ENCODE assay signal across 8 cellular contexts in the genomic region with DNA sequence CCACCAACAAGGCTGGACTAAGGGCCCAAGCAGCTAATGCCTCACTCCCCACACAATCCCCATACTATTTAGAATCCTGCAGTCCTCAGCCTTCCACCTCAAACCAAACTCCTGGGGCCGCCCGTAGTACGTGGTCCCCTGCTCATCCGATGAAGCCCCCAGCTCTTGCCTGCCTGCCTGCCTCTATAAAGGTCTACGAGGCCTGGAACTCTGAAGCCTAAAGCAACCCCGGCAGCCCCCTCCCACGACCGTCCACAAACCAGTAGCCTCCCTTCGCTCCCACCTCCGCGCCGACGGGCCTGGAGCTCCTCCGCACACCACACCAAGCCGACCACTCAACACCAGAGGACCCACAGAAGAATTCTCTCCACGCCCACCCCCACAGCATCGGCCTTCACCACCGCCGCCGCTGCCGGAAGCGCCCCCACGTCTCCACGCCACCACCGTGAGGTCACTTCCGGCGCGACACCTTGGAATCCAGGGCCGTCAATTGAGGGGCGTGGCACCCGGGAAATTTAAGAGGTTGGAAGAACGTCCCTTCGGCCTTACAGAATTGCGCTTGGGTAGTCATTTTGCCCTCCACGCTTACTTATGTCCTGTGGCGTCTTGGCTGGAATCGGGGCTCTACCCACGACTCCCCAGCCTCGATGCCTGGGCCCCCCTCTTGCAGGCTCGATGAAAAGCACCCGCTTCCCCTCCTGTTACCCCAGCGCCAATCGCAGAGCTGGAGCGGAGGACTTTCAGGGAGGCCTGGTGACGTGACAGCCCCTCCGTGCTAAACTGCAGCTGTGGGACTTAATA. TPM values are rescaled to one million over a fixed set of nuclear protein-coding genes. Genes with fewer than 3 reads are reported as not detected.
A peak's percentile ranks its signal among the peaks of the same experiment; 100 is the strongest.
DNase-seq lines count a peak whose midpoint lies in the region; ATAC-seq and TF ChIP-seq lines count a peak whose summit lies in the region.

A gene with protein sequence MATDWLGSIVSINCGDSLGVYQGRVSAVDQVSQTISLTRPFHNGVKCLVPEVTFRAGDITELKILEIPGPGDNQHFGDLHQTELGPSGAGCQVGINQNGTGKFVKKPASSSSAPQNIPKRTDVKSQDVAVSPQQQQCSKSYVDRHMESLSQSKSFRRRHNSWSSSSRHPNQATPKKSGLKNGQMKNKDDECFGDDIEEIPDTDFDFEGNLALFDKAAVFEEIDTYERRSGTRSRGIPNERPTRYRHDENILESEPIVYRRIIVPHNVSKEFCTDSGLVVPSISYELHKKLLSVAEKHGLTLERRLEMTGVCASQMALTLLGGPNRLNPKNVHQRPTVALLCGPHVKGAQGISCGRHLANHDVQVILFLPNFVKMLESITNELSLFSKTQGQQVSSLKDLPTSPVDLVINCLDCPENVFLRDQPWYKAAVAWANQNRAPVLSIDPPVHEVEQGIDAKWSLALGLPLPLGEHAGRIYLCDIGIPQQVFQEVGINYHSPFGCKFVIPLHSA (minus strand): TSS at position 428 of the 801 bp plus-strand sequence. CDS start 20,900 bp downstream, outside the sequence.

- H3K9me3 ChIP-seq in HUES48 (ENCODE audit: control insufficient read depth, insufficient read depth, low read length) = no peaks in the 10 kb centered on the region
- no peaks in the 10 kb centered on the region for H3K9me3 ChIP-seq in OCI-LY3 (ENCODE audit: insufficient read depth, low read length)
- no peaks in the 10 kb centered on the region for H3K9me3 ChIP-seq in mononuclear cell (ENCODE audit: low read depth, low read length)

- H3K36me3 ChIP-seq in HUES48 (ENCODE audit: control insufficient read depth, insufficient read depth, low read length) (no peaks in the 10 kb centered on the region), OCI-LY3 (replicated peaks; ENCODE audit: low read depth, low read length) (no peaks in the 10 kb centered on the region)

- H3K9ac ChIP-seq in HUES48 (ENCODE audit: low read depth, low read length) (peak within 1 kb of the TSS; percentile 91), OCI-LY3 (ENCODE audit: low read length) (peak within 1 kb of the TSS; percentile 97)

- ATAC-seq in GM19455 (IDR thresholded peaks at IDR 0.05; ENCODE audit: unreplicated experiment) = peak; percentile 84

- peak within 1 kb of the TSS; percentile 97 for H3K4me3 ChIP-seq in HUES48 (ENCODE audit: low read depth, low read length)
- peak within 1 kb of the TSS; percentile 95 for H3K4me3 ChIP-seq in OCI-LY3 (ENCODE audit: low read length)
- H3K4me3 ChIP-seq in epithelial cell of esophagus (ENCODE audit: low read length) = peak within 1 kb of the TSS; percentile 90
- peak within 1 kb of the TSS; percentile 89 for H3K4me3 ChIP-seq in mononuclear cell (ENCODE audit: low read length)

- H2AFZ ChIP-seq in OCI-LY3 (ENCODE audit: low read depth, low read length) = peak within 1 kb of the TSS; percentile 97

- DNase-seq in activated T-cell treated with anti-CD3 and anti-CD28 coated beads for 24 hours (ENCODE audit: low read depth) (peak; percentile 81), epithelial cell of esophagus (ENCODE audit: low read depth) (peak; percentile 86)
- DNase-seq in stimulated activated CD8-positive, alpha-beta memory T cell treated with anti-CD3 and anti-CD28 coated beads, Interleukin-2, amount 100 ng/mL, for 48 hours (ENCODE audit: low read depth in 2 of 2) = peak; percentile 85 to 87

- H3K4me1 ChIP-seq in HUES48 (ENCODE audit: control insufficient read depth, insufficient read depth, low read length) (0 out of 2 replicates have a peak, but pooled peaks cover 4% of the 10 kb centered on the region), OCI-LY3 (ENCODE audit: low read length) (peaks cover 16% of the 10 kb centered on the region), mononuclear cell (ENCODE audit: insufficient read depth, low read length) (peaks cover 17% of the 10 kb centered on the region)

- TF ChIP-seq CTCF in C4-2B (conservative IDR thresholded peaks at IDR 0.05) (no peak), OCI-LY3 (IDR thresholded peaks at IDR 0.05; ENCODE audit: low read depth, low read length) (no peak), epithelial cell of esophagus (IDR thresholded peaks at IDR 0.05; ENCODE audit: insufficient read depth, low read depth, low read length, missing control alignments) (no peak)

- H4K20me1 ChIP-seq in OCI-LY3 (ENCODE audit: insufficient read depth, low read length) = no peaks in the 10 kb centered on the region

- peak within 1 kb of the TSS; percentile 99 for H3K4me2 ChIP-seq in OCI-LY3 (ENCODE audit: low read length)

- H3K79me2 ChIP-seq in OCI-LY3 (ENCODE audit: low read length) = peaks cover 56% of the 10 kb centered on the region

- peak within 1 kb of the TSS; percentile 72 for H3K27ac ChIP-seq in C4-2B
- H3K27ac ChIP-seq in HUES48 (ENCODE audit: low read depth, low read length) = peak within 1 kb of the TSS; percentile 76
- peak within 1 kb of the TSS; percentile 46 for H3K27ac ChIP-seq in OCI-LY3 (ENCODE audit: low read length)

- H3K27me3 ChIP-seq in HUES48 (ENCODE audit: control insufficient read depth, insufficient read depth, low read length) (no peaks in the 10 kb centered on the region), OCI-LY3 (ENCODE audit: low read depth, low read length) (no peaks in the 10 kb centered on the region), mononuclear cell (ENCODE audit: insufficient read depth, low read length) (no peaks in the 10 kb centered on the region)

RNA-seq across cellular contexts. Expression of the gene that starts here (rescaled TPM):
- total RNA-seq in mononuclear cell = 3.7 TPM

Comparison
In these comparisons a context has a peak if more than half of its experiments do, and no peak if none do; other contexts are left out.
1. Peak in every context shown above with its lines: DNase-seq, ATAC-seq, H3K4me3 ChIP-seq and H3K27ac ChIP-seq.